8 cellular contexts compared by ENCODE assay signal in genomic region chr20:40945754-40946451, GRCh38.
DNase-seq lines count a peak whose midpoint lies in the region; ATAC-seq, FAIRE-seq and TF ChIP-seq lines count a peak whose summit lies in the region.

No MANE protein-coding gene starts in this region.

- ATAC-seq in upper lobe of right lung (peak; percentile 81), GM21381 (IDR thresholded peaks at IDR 0.05; ENCODE audit: unreplicated experiment) (no peak)

- intact Hi-C loops in upper lobe of right lung (cut with DNase I) = no loop called here

- peak; percentile 70 for DNase-seq in 8988T
- DNase-seq in GM12864 (ENCODE audit: low read depth) = no peak
- DNase-seq in NCI-H446 (lab: John Stamatoyannopoulos, UW) = peak; percentile 40 to 83
- DNase-seq in bronchial epithelial cell (ENCODE audit: low read depth) = peak; percentile 36
- peak; percentile 93 for DNase-seq in left kidney (ENCODE audit: low read depth, low spot score)
- DNase-seq in upper lobe of right lung = no peak
- no peak for DNase-seq in GM19238 (ENCODE audit: insufficient read length, low spot score)

- H3K27me3 ChIP-seq in bronchial epithelial cell (ENCODE audit: control insufficient read depth, insufficient read depth, low read length) (no peaks in the 10 kb centered on the region), upper lobe of right lung (no peaks in the 10 kb centered on the region)

- no peaks in the 10 kb centered on the region for H3K4me1 ChIP-seq in upper lobe of right lung

- TF ChIP-seq CTCF in GM12864 (IDR thresholded peaks at IDR 0.05; ENCODE audit: low read depth, low read length, missing control alignments) (peak; percentile 72), bronchial epithelial cell (IDR thresholded peaks at IDR 0.05; ENCODE audit: insufficient read depth, low read length, severe bottlenecking) (peak; percentile 75), upper lobe of right lung (IDR thresholded peaks at IDR 0.05) (peak; percentile 56)

- no peaks in the 10 kb centered on the region for H3K9me3 ChIP-seq in upper lobe of right lung

- FAIRE-seq in bronchial epithelial cell (lab: Jason Lieb, UNC) = no peak

- H3K4me3 ChIP-seq in GM12864 (ENCODE audit: low read depth, low read length) (no peak overlapping the region), bronchial epithelial cell (ENCODE audit: low read depth, low read length) (no peak overlapping the region), upper lobe of right lung (no peak overlapping the region)

- H3K27ac ChIP-seq in upper lobe of right lung = no peak overlapping the region

- H3K36me3 ChIP-seq in bronchial epithelial cell (ENCODE audit: control insufficient read depth, insufficient read depth, low read length) (no peaks in the 10 kb centered on the region), upper lobe of right lung (no peaks in the 10 kb centered on the region)

Comparison
In these comparisons a context has a peak if more than half of its experiments do, and no peak if none do; other contexts are left out.
1. DNase-seq: peak in 8988T (single experiment), NCI-H446 (2 of 2), bronchial epithelial cell (single experiment) and left kidney (single experiment); none in GM12864 (single experiment), upper lobe of right lung (single experiment) and GM19238 (single experiment).
2. Peak in every context shown above with its lines, with median percentiles within 50 percentile points of each other: CTCF ChIP-seq.